ENCODE assay signal across 11 cellular contexts in the genomic region with DNA sequence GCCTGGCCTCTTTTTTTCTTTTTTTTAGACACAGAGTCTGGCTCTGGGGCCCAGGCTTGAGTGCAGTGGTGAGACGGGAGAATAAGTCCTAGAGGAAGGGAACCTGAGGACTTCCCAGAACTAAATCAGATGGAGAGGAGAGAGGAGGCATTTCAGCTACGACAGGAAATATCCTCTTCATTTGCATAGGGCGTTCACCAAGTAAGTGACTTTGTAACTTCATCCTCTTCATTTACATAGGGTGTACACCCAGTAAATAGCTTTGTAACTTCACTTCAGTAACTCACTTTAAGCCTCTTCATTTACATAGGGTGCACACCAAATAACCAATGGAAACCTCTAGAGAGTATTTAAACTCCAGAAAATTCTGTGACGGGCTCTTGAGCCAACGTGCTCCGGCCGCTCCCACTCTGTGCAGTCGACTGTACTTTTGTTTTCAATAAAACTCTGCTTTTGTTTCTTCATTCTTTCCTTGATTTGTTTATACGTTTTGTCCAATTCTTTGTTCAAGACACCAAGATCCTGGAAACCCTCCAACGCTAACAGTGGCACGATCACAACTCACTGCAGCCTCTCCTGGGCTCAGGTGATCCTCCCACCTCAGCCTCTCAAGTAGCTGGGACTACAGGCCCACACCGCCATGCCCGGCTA. TPM values are rescaled to one million over a fixed set of nuclear protein-coding genes. Genes with fewer than 3 reads are reported as not detected.
A peak's percentile ranks its signal among the peaks of the same experiment; 100 is the strongest.
DNase-seq lines count a peak whose midpoint lies in the region; ATAC-seq, FAIRE-seq and TF ChIP-seq lines count a peak whose summit lies in the region.
"Had no signal": no experiment of that assay in that cellular context is flagged by ENCODE, and none has a peak within 500 bp of the region (broad histone marks: within the 10 kb centered on the region; RNA-seq: fewer than 3 reads in every experiment).

No MANE protein-coding gene starts in this region.

- peaks cover 12% of the 10 kb centered on the region for H3K4me1 ChIP-seq in colonic mucosa

- no peak for ATAC-seq in HG03025 (IDR thresholded peaks at IDR 0.05; ENCODE audit: low FRiP score, unreplicated experiment)
- no peak for ATAC-seq in GM21576 (IDR thresholded peaks at IDR 0.05; ENCODE audit: unreplicated experiment)
- ATAC-seq: stimulated activated effector memory CD8-positive, alpha-beta T cell treated with anti-CD3 and anti-CD28 coated beads, Interleukin-12 subunit alpha, Interleukin-12 subunit beta, amount 100 ng/mL, for 72 hours had no signal

- intact Hi-C loops in colonic mucosa (cut with DNase I), result no loop called here

- TF ChIP-seq CTCF in colonic mucosa (IDR thresholded peaks at IDR 0.05), result no peak

- no peaks in the 10 kb centered on the region for H3K27me3 ChIP-seq in colonic mucosa

- no peak for FAIRE-seq in RCC 7860 (lab: Jason Lieb, UNC)

- H3K4me3 ChIP-seq in colonic mucosa, result no peak overlapping the region
- H3K4me3 ChIP-seq: coronary artery had no signal

- H3K9ac ChIP-seq in colonic mucosa (ENCODE audit: low read depth in 2 of 2, low read length in 2 of 2), result peak overlapping the region in 1 of 2 donors; percentile 46

- DNase-seq in ELR (ENCODE audit: low read depth) (peak; percentile 34), NCI-H1048 (lab: John Stamatoyannopoulos, UW) (peak; percentile 47), colonic mucosa (no peak), renal cortical epithelial cell (ENCODE audit: low read depth) (peak; percentile 22), RCC 7860 (ENCODE audit: low spot score) (no peak)
- no peak for DNase-seq in effector CD8-positive, alpha-beta T cell (lab: John Stamatoyannopoulos, UW)
- DNase-seq: NCI-H2171 had no signal

- H3K27ac ChIP-seq in colonic mucosa, result peak overlapping the region; percentile 81
- H3K27ac ChIP-seq: coronary artery had no signal

- H3K9me3 ChIP-seq in colonic mucosa, result no peaks in the 10 kb centered on the region

- no peaks in the 10 kb centered on the region for H3K36me3 ChIP-seq in colonic mucosa

RNA-seq across cellular contexts. Expression of a gene that starts 21.4 kb away (rescaled TPM):
- 100 to 1,000 TPM; 107 to 115 TPM for total RNA-seq in colonic mucosa
- 26.9 and 54.4 TPM in 2 replicates for total RNA-seq in renal cortical epithelial cell

Comparison
In these comparisons a context has a peak if more than half of its experiments do, and no peak if none do; other contexts are left out.
1. DNase-seq: peak in ELR (single experiment), NCI-H1048 (single experiment) and renal cortical epithelial cell (single experiment); none in colonic mucosa (single experiment), effector CD8-positive, alpha-beta T cell (single experiment) and RCC 7860 (single experiment).